In genomic region chr15:77607111-77607893, GRCh38 we compare ENCODE assay signal across 11 cellular contexts. TPM values are rescaled to one million over a fixed set of nuclear protein-coding genes. Genes with fewer than 3 reads are reported as not detected.
DNase-seq lines count a peak whose midpoint lies in the region; ATAC-seq and TF ChIP-seq lines count a peak whose summit lies in the region.
"Had no signal": no experiment of that assay in that cellular context is flagged by ENCODE, and none has a peak within 500 bp of the region (broad histone marks: within the 10 kb centered on the region; RNA-seq: fewer than 3 reads in every experiment).

No MANE protein-coding gene starts in this region.

- peak overlapping the region; percentile 37 for H3K4me2 ChIP-seq in hepatocyte

- TF ChIP-seq CTCF in hepatocyte (IDR thresholded peaks at IDR 0.05; ENCODE audit: poor library complexity): no peak
- peak; percentile 22 to 23 for TF ChIP-seq CTCF in tibial artery (IDR thresholded peaks at IDR 0.05)

- 86% methylated on average over 14 of the region's 17 CpGs for WGBS in hepatocyte (ENCODE audit: low lambda C conversion rate, missing lambda C conversion rate)

- no peaks in the 10 kb centered on the region for H4K20me1 ChIP-seq in hepatocyte (ENCODE audit: insufficient read depth, poor library complexity, severe bottlenecking)

- H3K27me3 ChIP-seq in adipocyte (replicated peaks; ENCODE audit: control insufficient read depth, insufficient read depth, low read length): peaks cover 12% of the 10 kb centered on the region
- no peaks in the 10 kb centered on the region for H3K27me3 ChIP-seq in hepatocyte
- H3K27me3 ChIP-seq in tibial artery: no peaks in the 10 kb centered on the region

- peak overlapping the region; percentile 28 for H3K27ac ChIP-seq in hepatocyte
- H3K27ac ChIP-seq in tibial artery: peak overlapping the region; percentile 62 to 72

- H3K9me2 ChIP-seq in hepatocyte (replicated peaks; ENCODE audit: insufficient read depth): no peaks in the 10 kb centered on the region

- ATAC-seq in HG02763 (IDR thresholded peaks at IDR 0.05; ENCODE audit: unreplicated experiment): no peak

- H3K4me3 ChIP-seq in adipocyte (ENCODE audit: low read length) (no peak overlapping the region), hepatocyte (no peak overlapping the region), tibial artery (no peak overlapping the region)

- DNase-seq in SHP77 (lab: John Stamatoyannopoulos, UW) (peak; percentile 58 to 74), SHP77 treated with DMSO at 0.1 percent for 48 hours (lab: John Stamatoyannopoulos, UW) (no peak), adipocyte (ENCODE audit: low read depth) (peak; percentile 42), hepatocyte (ENCODE audit: low spot score) (peak; percentile 49), tibial artery (peak; percentile 57 to 90), activated T-cell treated with anti-CD3 and anti-CD28 coated beads for 4 hours (no peak), NCI-H345 treated with DMSO at 0.1 percent for 48 hours (lab: John Stamatoyannopoulos, UW; ENCODE audit: unreplicated experiment) (no peak)
- DNase-seq: ACHN; activated naive CD4-positive, alpha-beta T cell treated with anti-CD3 and anti-CD28 coated beads for 36 hours; NCI-H2081 treated with DMSO at 0.1 percent for 48 hours had no signal

- intact Hi-C loops in tibial artery (cut with DNase I; ENCODE audit: low total_unique reads): no loop called here

- H3K79me2 ChIP-seq in hepatocyte: no peaks in the 10 kb centered on the region

- peaks cover 12% of the 10 kb centered on the region for H3K4me1 ChIP-seq in adipocyte (ENCODE audit: control insufficient read depth, insufficient read depth, low read length)
- peaks cover 26% of the 10 kb centered on the region for H3K4me1 ChIP-seq in hepatocyte (ENCODE audit: insufficient read depth)
- peaks cover 0 to 62% (median 39%) of the 10 kb centered on the region in 4 donors for H3K4me1 ChIP-seq in tibial artery

- H3K36me3 ChIP-seq in adipocyte (ENCODE audit: control insufficient read depth, insufficient read depth, low read length, severe bottlenecking): no peaks in the 10 kb centered on the region
- no peaks in the 10 kb centered on the region for H3K36me3 ChIP-seq in hepatocyte (replicated peaks; ENCODE audit: insufficient read depth, low read depth)
- no peaks in the 10 kb centered on the region for H3K36me3 ChIP-seq in tibial artery

- H3K9ac ChIP-seq in adipocyte (ENCODE audit: low read length): no peak overlapping the region

- no peak overlapping the region for H2AFZ ChIP-seq in hepatocyte

- H3K9me3 ChIP-seq in adipocyte (ENCODE audit: control insufficient read depth, low read length) (no peaks in the 10 kb centered on the region), hepatocyte (ENCODE audit: low read depth) (no peaks in the 10 kb centered on the region), tibial artery (no peaks in the 10 kb centered on the region)

RNA-seq across cellular contexts. Expression of gene LINGO1, which starts 25.4 kb away (rescaled TPM):
- 3.3 and 4.3 TPM in 2 replicates for total RNA-seq in hepatocyte
- 5.1 and 8.1 TPM in 2 replicates for polyA plus RNA-seq in hepatocyte
- total RNA-seq: activated naive CD4-positive, alpha-beta T cell treated with anti-CD3 and anti-CD28 coated beads for 36 hours had no signal

Comparison
In these comparisons a context has a peak if more than half of its experiments do, and no peak if none do; other contexts are left out.
1. DNase-seq: peak in SHP77 (2 of 2), adipocyte (single experiment), hepatocyte (single experiment) and tibial artery (2 of 2); none in SHP77 treated with DMSO at 0.1 percent for 48 hours (single experiment), activated T-cell treated with anti-CD3 and anti-CD28 coated beads for 4 hours (single experiment) and NCI-H345 treated with DMSO at 0.1 percent for 48 hours (single experiment).